ENCODE assay signal across 8 cellular contexts in genomic region chr10:73495884-73496674, GRCh38. TPM values are rescaled to one million over a fixed set of nuclear protein-coding genes. Genes with fewer than 3 reads are reported as not detected.
DNase-seq lines count a peak whose midpoint lies in the region; ATAC-seq and TF ChIP-seq lines count a peak whose summit lies in the region.

TSS of gene PPP3CB (minus strand) at chr10:73496024. CDS start at chr10:73495889, 135 bp downstream.

- ATAC-seq in HG02840 (IDR thresholded peaks at IDR 0.05; ENCODE audit: low FRiP score, unreplicated experiment) (peak; percentile 64), upper lobe of right lung (peak; percentile 94)

- H3K9me3 ChIP-seq in left ventricle myocardium inferior (replicated peaks), result no peaks in the 10 kb centered on the region
- no peaks in the 10 kb centered on the region for H3K9me3 ChIP-seq in upper lobe of right lung

- H3K27me3 ChIP-seq in left ventricle myocardium inferior (ENCODE audit: low read depth) (no peaks in the 10 kb centered on the region), upper lobe of right lung (no peaks in the 10 kb centered on the region)

- H3K4me1 ChIP-seq in left ventricle myocardium inferior, result peaks cover 55% of the 10 kb centered on the region
- H3K4me1 ChIP-seq in upper lobe of right lung, result peaks cover 27% of the 10 kb centered on the region

- no peaks in the 10 kb centered on the region for H3K9me3 Mint-ChIP-seq in progenitor cell of endocrine pancreas (ENCODE audit: low read depth)

- peak within 1 kb of the TSS; percentile 99 for H3K27ac Mint-ChIP-seq in progenitor cell of endocrine pancreas

- H3K27me3 Mint-ChIP-seq in progenitor cell of endocrine pancreas, result no peaks in the 10 kb centered on the region

- TF ChIP-seq CTCF in GM12864 (IDR thresholded peaks at IDR 0.05; ENCODE audit: low read depth, low read length, missing control alignments) (no peak), left ventricle myocardium inferior (IDR thresholded peaks at IDR 0.05; ENCODE audit: borderline replicate concordance) (no peak), progenitor cell of endocrine pancreas (IDR thresholded peaks at IDR 0.05; ENCODE audit: unreplicated experiment) (no peak), upper lobe of right lung (IDR thresholded peaks at IDR 0.05) (no peak)

- H3K36me3 ChIP-seq in left ventricle myocardium inferior (peaks cover 31% of the 10 kb centered on the region), upper lobe of right lung (peaks cover 31% of the 10 kb centered on the region)

- peaks cover 8% of the 10 kb centered on the region for H3K36me3 Mint-ChIP-seq in progenitor cell of endocrine pancreas (ENCODE audit: insufficient read depth)

- intact Hi-C loops in left ventricle myocardium inferior (cut with micrococcal nuclease), result no loop called here
- intact Hi-C loops in upper lobe of right lung (cut with DNase I), result no loop called here

- H3K4me1 Mint-ChIP-seq in progenitor cell of endocrine pancreas (ENCODE audit: low read depth), result peaks cover 20% of the 10 kb centered on the region

- H3K4me3 Mint-ChIP-seq in progenitor cell of endocrine pancreas (ENCODE audit: low read depth), result peak within 1 kb of the TSS; percentile 92

- H3K27ac ChIP-seq in left ventricle myocardium inferior (replicated peaks), result peak within 1 kb of the TSS; percentile 99
- peak within 1 kb of the TSS; percentile 97 for H3K27ac ChIP-seq in upper lobe of right lung

- DNase-seq in GM12864 (ENCODE audit: low read depth) (peak; percentile 91), NCI-H1436 treated with DMSO at 0.1 percent for 48 hours (lab: John Stamatoyannopoulos, UW) (peak; percentile 36), T follicular helper cell (ENCODE audit: low read depth) (peak; percentile 90), amniotic epithelial cell (ENCODE audit: low read depth) (peak; percentile 98), left ventricle myocardium inferior (peak; percentile 93), progenitor cell of endocrine pancreas (ENCODE audit: low spot score, unreplicated experiment) (peak; percentile 73), upper lobe of right lung (peak; percentile 97)

- H3K4me3 ChIP-seq in GM12864 (ENCODE audit: low read depth, low read length), result peak within 1 kb of the TSS; percentile 94
- peak within 1 kb of the TSS; percentile 97 for H3K4me3 ChIP-seq in left ventricle myocardium inferior
- peak within 1 kb of the TSS; percentile 90 for H3K4me3 ChIP-seq in upper lobe of right lung

RNA-seq across cellular contexts. Expression of gene PPP3CB, which starts in this region (rescaled TPM):
- 64.5 TPM for total RNA-seq in left ventricle myocardium inferior
- total RNA-seq in progenitor cell of endocrine pancreas, result 49.6 and 56.4 TPM in 2 replicates
- total RNA-seq in upper lobe of right lung, result 38.0 TPM

Comparison
In these comparisons a context has a peak if more than half of its experiments do, and no peak if none do; other contexts are left out.
1. Peak in every context shown above with its lines: DNase-seq, ATAC-seq, H3K4me3 ChIP-seq and H3K27ac ChIP-seq.
2. DNase-seq: peak in every context shown above with its lines; median percentile 98 in amniotic epithelial cell; 97 in upper lobe of right lung; 93 in left ventricle myocardium inferior; 91 in GM12864; 90 in T follicular helper cell; 73 in progenitor cell of endocrine pancreas; 36 in NCI-H1436 treated with DMSO at 0.1 percent for 48 hours.